8 cellular contexts compared by ENCODE assay signal in the genomic region with DNA sequence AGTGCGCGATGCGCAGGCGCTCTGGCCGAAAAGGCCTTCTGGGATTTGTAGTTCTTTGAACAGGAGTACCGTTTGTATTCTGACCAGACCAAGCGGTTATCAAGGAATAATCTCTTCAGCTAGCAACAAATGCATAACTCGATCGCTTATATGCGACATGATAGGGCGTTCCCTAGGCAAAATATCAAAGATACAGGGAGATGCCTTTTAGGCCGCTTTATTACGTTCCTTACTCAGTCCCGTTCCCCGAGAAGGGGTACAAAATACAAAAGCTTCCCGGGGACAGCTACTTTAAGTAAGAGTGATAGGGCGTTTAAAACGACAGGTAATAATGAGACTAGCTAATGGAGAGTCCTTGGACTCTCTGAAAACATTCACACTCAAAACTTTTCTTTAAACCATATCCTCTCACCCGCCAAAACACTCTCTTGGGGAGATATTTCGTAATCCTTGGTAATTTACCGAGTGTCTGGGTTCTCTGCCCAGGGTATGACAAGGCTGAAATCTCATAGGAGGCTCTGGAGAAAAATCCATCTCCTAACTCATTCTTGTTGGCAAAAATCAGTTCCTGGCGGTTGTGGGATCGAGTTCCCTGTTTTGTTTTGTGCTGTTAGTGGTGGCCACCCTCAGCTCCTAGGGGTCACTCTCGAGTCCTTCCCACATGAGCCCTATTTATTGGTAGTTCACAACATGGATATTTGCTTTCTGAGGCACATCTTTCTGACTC. TPM values are rescaled to one million over a fixed set of nuclear protein-coding genes. Genes with fewer than 3 reads are reported as not detected.
DNase-seq lines count a peak whose midpoint lies in the region; ATAC-seq and TF ChIP-seq lines count a peak whose summit lies in the region.

No MANE protein-coding gene starts in this region.

- H3F3A ChIP-seq in GM23338 (replicated peaks; ENCODE audit: low read depth): peaks cover 2% of the 10 kb centered on the region; the same call in 1 of the 2 replicates

- peak overlapping the region; percentile 98 for H3K27ac Mint-ChIP-seq in GM23338
- peak overlapping the region; percentile 97 for H3K27ac Mint-ChIP-seq in T-helper 2 cell treated with Interferon-gamma antibody and Interleukin-4, amounts not matched to agents 5 μg/mL and 100 μg/mL, for 36 hours
- peak overlapping the region; percentile 96 for H3K27ac Mint-ChIP-seq in type B pancreatic cell

- H2AFZ ChIP-seq in GM23338: peak overlapping the region; percentile 90

- peak overlapping the region; percentile 68 for H3K4me3 ChIP-seq in GM23338
- H3K4me3 ChIP-seq in epithelial cell of proximal tubule (ENCODE audit: low read depth, low read length): peak overlapping the region; percentile 92

- TF ChIP-seq CTCF in GM23338 (conservative IDR thresholded peaks at IDR 0.05; ENCODE audit: low read depth in 2 of 2) (peak; percentile 55 to 62), epithelial cell of proximal tubule (conservative IDR thresholded peaks at IDR 0.05; ENCODE audit: low read depth, low read length) (peak; percentile 53), type B pancreatic cell (conservative IDR thresholded peaks at IDR 0.05) (peak; percentile 42)

- H3K27me3 ChIP-seq in GM23338 (ENCODE audit: insufficient read depth): no peaks in the 10 kb centered on the region

- peaks cover 25% of the 10 kb centered on the region for H3K4me1 Mint-ChIP-seq in GM23338
- H3K4me1 Mint-ChIP-seq in T-helper 2 cell treated with Interferon-gamma antibody and Interleukin-4, amounts not matched to agents 5 μg/mL and 100 μg/mL, for 36 hours (ENCODE audit: low read depth): peaks cover 33% of the 10 kb centered on the region
- peaks cover 14% of the 10 kb centered on the region for H3K4me1 Mint-ChIP-seq in type B pancreatic cell (ENCODE audit: unreplicated experiment)

- H3K27ac ChIP-seq in GM23338 (ENCODE audit: low read depth): peak overlapping the region; percentile 77; the same call in 1 of the 2 replicates

- H3K9me2 ChIP-seq in GM23338 (ENCODE audit: insufficient read depth): no peaks in the 10 kb centered on the region

- H4K20me1 ChIP-seq in GM23338 (replicated peaks; ENCODE audit: insufficient read depth): peaks cover 25% of the 10 kb centered on the region

- peak overlapping the region; percentile 99 for H3K4me3 Mint-ChIP-seq in GM23338
- peak overlapping the region; percentile 97 for H3K4me3 Mint-ChIP-seq in T-helper 2 cell treated with Interferon-gamma antibody and Interleukin-4, amounts not matched to agents 5 μg/mL and 100 μg/mL, for 36 hours
- H3K4me3 Mint-ChIP-seq in type B pancreatic cell: peak overlapping the region; percentile 97

- peak overlapping the region; percentile 83 for H3K4me2 ChIP-seq in GM23338

- peaks cover 7% of the 10 kb centered on the region for H3K27me3 Mint-ChIP-seq in GM23338 (ENCODE audit: insufficient read depth, low read depth, poor library complexity)
- H3K27me3 Mint-ChIP-seq in T-helper 2 cell treated with Interferon-gamma antibody and Interleukin-4, amounts not matched to agents 5 μg/mL and 100 μg/mL, for 36 hours (ENCODE audit: low read depth): peaks cover 2% of the 10 kb centered on the region
- no peaks in the 10 kb centered on the region for H3K27me3 Mint-ChIP-seq in type B pancreatic cell

- H3K36me3 Mint-ChIP-seq in GM23338 (ENCODE audit: low read depth): peaks cover under 1% of the 10 kb centered on the region; the same call in 1 of the 3 replicates
- H3K36me3 Mint-ChIP-seq in T-helper 2 cell treated with Interferon-gamma antibody and Interleukin-4, amounts not matched to agents 5 μg/mL and 100 μg/mL, for 36 hours (ENCODE audit: low read depth): peaks cover 16% of the 10 kb centered on the region
- peaks cover 10% of the 10 kb centered on the region for H3K36me3 Mint-ChIP-seq in type B pancreatic cell

- ATAC-seq in GM23338: peak; percentile 65

- peaks cover 20% of the 10 kb centered on the region for H3K4me1 ChIP-seq in GM23338 (ENCODE audit: insufficient read depth)

- no peaks in the 10 kb centered on the region; the same call in 1 of the 2 replicates for H3K36me3 ChIP-seq in GM23338 (ENCODE audit: insufficient read depth)

- H3K9me3 Mint-ChIP-seq in GM23338: no peaks in the 10 kb centered on the region
- no peaks in the 10 kb centered on the region for H3K9me3 Mint-ChIP-seq in T-helper 2 cell treated with Interferon-gamma antibody and Interleukin-4, amounts not matched to agents 5 μg/mL and 100 μg/mL, for 36 hours
- no peaks in the 10 kb centered on the region for H3K9me3 Mint-ChIP-seq in type B pancreatic cell

- DNase-seq in NCI-H2107 treated with DMSO at 0.1 percent for 48 hours (lab: John Stamatoyannopoulos, UW; ENCODE audit: unreplicated experiment) (peak; percentile 80), NCI-H2107 (lab: John Stamatoyannopoulos, UW) (no peak), GM23338 (ENCODE audit: low spot score) (peak; percentile 72), Kasumi-1 (lab: John Stamatoyannopoulos, UW) (peak; percentile 30 to 40), epithelial cell of proximal tubule (ENCODE audit: low read depth) (peak; percentile 66), midbrain (lab: John Stamatoyannopoulos, UW) (peak; percentile 98), type B pancreatic cell (ENCODE audit: extremely low spot score, unreplicated experiment) (no peak)
- no peak for DNase-seq in T-helper 2 cell treated with Interferon-gamma antibody and Interleukin-4, amounts not matched to agents 5 μg/mL and 100 μg/mL, for 36 hours (ENCODE audit: low spot score)

- H3K79me2 ChIP-seq in GM23338 (replicated peaks; ENCODE audit: insufficient read depth): peaks cover 41% of the 10 kb centered on the region

TF ChIP-seq in GM23338, 12 proteins besides CTCF, POLR2A, EP300 and RAD21 (continues in another document):
- no peak for TF ChIP-seq NANOG (IDR thresholded peaks at IDR 0.05; ENCODE audit: borderline replicate concordance)

RNA-seq across cellular contexts. Expression of a gene that starts 0.4 kb away (rescaled TPM):
- 58.9 and 60.5 TPM in 2 replicates for total RNA-seq in GM23338 (2014; rRNA removed; shearing (Covaris generic))
- 127 and 129 TPM in 2 replicates for polyA plus RNA-seq in GM23338 (2016; fragmentation: Nextera tagmentation; extraction: Ambion mirVana)
- total RNA-seq in epithelial cell of proximal tubule: 58.2 and 62.0 TPM in 2 replicates
- 78.6 and 81.2 TPM in 2 replicates for total RNA-seq in type B pancreatic cell (ENCODE audit: low replicate concordance)

RNA-seq across cellular contexts. Expression of a gene that starts 38.5 kb away (rescaled TPM):
- 8.5 and 11.2 TPM in 2 replicates for total RNA-seq in GM23338 (2014; rRNA removed; shearing (Covaris generic))
- polyA plus RNA-seq in GM23338 (2016; fragmentation: Nextera tagmentation; extraction: Ambion mirVana): 5.2 and 6.7 TPM in 2 replicates
- total RNA-seq in epithelial cell of proximal tubule: 4.3 and 6.0 TPM in 2 replicates
- 6.9 and 9.2 TPM in 2 replicates for total RNA-seq in type B pancreatic cell (ENCODE audit: low replicate concordance)

RNA-seq across cellular contexts. Expression of a gene that starts 53.5 kb away (rescaled TPM):
- total RNA-seq in GM23338 (2014; rRNA removed; shearing (Covaris generic)): 240 and 388 TPM in 2 replicates
- polyA plus RNA-seq in GM23338 (2016; fragmentation: Nextera tagmentation; extraction: Ambion mirVana): 2,291 and 2,492 TPM in 2 replicates
- total RNA-seq in epithelial cell of proximal tubule (352 and 491 TPM in 2 replicates), type B pancreatic cell (ENCODE audit: low replicate concordance) (125 and 128 TPM in 2 replicates)

RNA-seq across cellular contexts. Expression of a gene that starts 53.5 kb away (rescaled TPM):
- 18.8 and 22.2 TPM in 2 replicates for total RNA-seq in GM23338 (2014; rRNA removed; shearing (Covaris generic))
- polyA plus RNA-seq in GM23338 (2016; fragmentation: Nextera tagmentation; extraction: Ambion mirVana): 8.8 and 13.0 TPM in 2 replicates
- total RNA-seq in epithelial cell of proximal tubule: 7.3 and 12.0 TPM in 2 replicates
- 14.5 and 19.1 TPM in 2 replicates for total RNA-seq in type B pancreatic cell (ENCODE audit: low replicate concordance)

Comparison
In these comparisons a context has a peak if more than half of its experiments do, and no peak if none do; other contexts are left out.
1. DNase-seq: peak in NCI-H2107 treated with DMSO at 0.1 percent for 48 hours (single experiment), GM23338 (single experiment), Kasumi-1 (2 of 2), epithelial cell of proximal tubule (single experiment) and midbrain (single experiment); none in NCI-H2107 (single experiment), T-helper 2 cell treated with Interferon-gamma antibody and Interleukin-4, amounts not matched to agents 5 μg/mL and 100 μg/mL, for 36 hours (single experiment) and type B pancreatic cell (single experiment).
2. Peak in every context shown above with its lines, with median percentiles within 50 percentile points of each other: H3K27ac Mint-ChIP-seq, H3K4me3 Mint-ChIP-seq and CTCF ChIP-seq.